Comparison of ENCODE assay signal across 10 cellular contexts in the genomic region with DNA sequence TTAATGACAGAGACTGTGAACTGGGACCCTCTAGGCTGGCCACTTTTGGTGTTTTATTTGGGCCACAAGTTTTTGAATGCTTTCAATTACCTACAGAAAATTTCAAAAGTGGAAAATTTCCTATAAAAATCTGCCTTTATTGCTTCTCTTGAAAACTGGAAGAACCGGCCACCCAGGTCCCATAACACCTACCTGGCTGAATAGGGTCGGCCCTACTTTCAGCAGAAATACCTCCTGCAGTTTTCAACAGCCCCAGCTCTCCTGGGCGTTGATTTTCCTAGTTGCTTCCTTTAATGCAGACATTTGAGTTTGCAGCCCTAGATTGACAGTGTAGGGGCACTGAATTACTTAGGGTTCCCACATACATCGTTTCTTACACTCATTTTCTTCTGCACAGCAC. TPM values are rescaled to one million over a fixed set of nuclear protein-coding genes. Genes with fewer than 3 reads are reported as not detected.
DNase-seq lines count a peak whose midpoint lies in the region; ATAC-seq and TF ChIP-seq lines count a peak whose summit lies in the region.
"Had no signal": no experiment of that assay in that cellular context is flagged by ENCODE, and none has a peak within 500 bp of the region (broad histone marks: within the 10 kb centered on the region; RNA-seq: fewer than 3 reads in every experiment).

No MANE protein-coding gene starts in this region.

- H3K27ac Mint-ChIP-seq in CD8-positive, alpha-beta memory T cell, result peak overlapping the region; percentile 86 to 98 (median 96)
- no peak overlapping the region for H3K27ac Mint-ChIP-seq in neural progenitor cell

- H3K4me1 ChIP-seq in CD8-positive, alpha-beta memory T cell (ENCODE audit: insufficient read depth, low read length), result peaks cover 14% of the 10 kb centered on the region
- H3K4me1 ChIP-seq in Karpas-422 (ENCODE audit: low read length) (peaks cover 46% of the 10 kb centered on the region), colonic mucosa (no peaks in the 10 kb centered on the region), neural progenitor cell (peaks cover 8% of the 10 kb centered on the region)

- DNase-seq in CD8-positive, alpha-beta memory T cell, result no peak
- DNase-seq in Karpas-422 (no peak), colonic mucosa (no peak), neural progenitor cell (ENCODE audit: low spot score) (no peak), activated gamma-delta T cell (lab: John Stamatoyannopoulos, UW) (no peak)
- DNase-seq in central memory CD4-positive, alpha-beta T cell, result no peak
- DNase-seq in stimulated activated CD4-positive, alpha-beta T cell treated with anti-CD3 and anti-CD28 coated beads, Interleukin-15, amount 100 ng/mL, for 24 hours, result no peak

- POLR2A ChIA-PET in CD8-positive, alpha-beta memory T cell (lab: Charles Lee), result interaction anchor here (1.0 kb wide), 1 partner anchor 231 kb away, joined by 4 read pairs; a partner anchor contains a TSS

- peak overlapping the region; percentile 77 for H3K9ac ChIP-seq in Karpas-422 (ENCODE audit: low read length)
- H3K9ac ChIP-seq in colonic mucosa (ENCODE audit: low read depth in 2 of 2, low read length in 2 of 2), result no peak overlapping the region
- H3K9ac ChIP-seq in neural progenitor cell, result no peak overlapping the region

- no peaks in the 10 kb centered on the region for H3K36me3 ChIP-seq in CD8-positive, alpha-beta memory T cell (ENCODE audit: insufficient read depth, low read length)
- peaks cover 13% of the 10 kb centered on the region; the same call in 1 of the 2 replicates for H3K36me3 ChIP-seq in Karpas-422 (ENCODE audit: insufficient read depth, low read length)
- H3K36me3 ChIP-seq in colonic mucosa, result peaks cover 7% of the 10 kb centered on the region
- H3K36me3 ChIP-seq in neural progenitor cell, result peaks cover 8% of the 10 kb centered on the region
- H3K36me3 ChIP-seq: vagina had no signal

- H3K4me3 Mint-ChIP-seq in CD8-positive, alpha-beta memory T cell, result peak overlapping the region; percentile 95 to 99 (median 98)
- peak overlapping the region; percentile 97 for H3K4me3 Mint-ChIP-seq in neural progenitor cell

- H3K79me2 ChIP-seq in Karpas-422 (ENCODE audit: low read length) (peaks cover 33% of the 10 kb centered on the region), neural progenitor cell (ENCODE audit: low read depth) (peaks cover 17% of the 10 kb centered on the region)

- no peaks in the 10 kb centered on the region for H3F3A ChIP-seq in neural progenitor cell (ENCODE audit: low read depth)

- peak overlapping the region; percentile 85 for H3K4me3 ChIP-seq in CD8-positive, alpha-beta memory T cell (ENCODE audit: low read length)
- H3K4me3 ChIP-seq in Karpas-422 (ENCODE audit: low read length) (peak overlapping the region; percentile 89), colonic mucosa (peak overlapping the region; percentile 84), neural progenitor cell (no peak overlapping the region)

- CTCF ChIA-PET in CD8-positive, alpha-beta memory T cell (lab: Charles Lee), result no interaction called here

- peak overlapping the region; percentile 81 for H3K4me2 ChIP-seq in Karpas-422 (ENCODE audit: low read depth, low read length, poor library complexity, severe bottlenecking)
- H3K4me2 ChIP-seq in neural progenitor cell, result peak overlapping the region; percentile 97

- no peaks in the 10 kb centered on the region for H3K9me3 ChIP-seq in CD8-positive, alpha-beta memory T cell (ENCODE audit: low read length)
- H3K9me3 ChIP-seq in Karpas-422 (ENCODE audit: low read length) (no peaks in the 10 kb centered on the region), colonic mucosa (no peaks in the 10 kb centered on the region), neural progenitor cell (ENCODE audit: low read depth) (no peaks in the 10 kb centered on the region)
- H3K9me3 ChIP-seq: gastroesophageal sphincter, vagina had no signal

- H3K36me3 Mint-ChIP-seq in CD8-positive, alpha-beta memory T cell, result peaks cover 0 to 28% (median 3%) of the 10 kb centered on the region in 3 donors
- H3K36me3 Mint-ChIP-seq in neural progenitor cell, result peaks cover 8% of the 10 kb centered on the region

- intact Hi-C loops in colonic mucosa (cut with DNase I), result loop anchor here (10.0 kb wide), 1 partner anchor 140 kb away; a partner anchor contains a TSS

- H3K27ac ChIP-seq in CD8-positive, alpha-beta memory T cell (ENCODE audit: low read depth, low read length), result peak overlapping the region; percentile 87
- H3K27ac ChIP-seq in Karpas-422 (ENCODE audit: low read length), result no peak overlapping the region
- H3K27ac ChIP-seq in colonic mucosa, result no peak overlapping the region
- no peak overlapping the region for H3K27ac ChIP-seq in neural progenitor cell
- H3K27ac ChIP-seq: vagina had no signal

- peaks cover 26 to 38% (median 36%) of the 10 kb centered on the region in 3 donors for H3K4me1 Mint-ChIP-seq in CD8-positive, alpha-beta memory T cell
- H3K4me1 Mint-ChIP-seq in neural progenitor cell, result peaks cover 12% of the 10 kb centered on the region

- H4K20me1 ChIP-seq in Karpas-422 (ENCODE audit: insufficient read depth, low read depth, low read length) (no peaks in the 10 kb centered on the region), neural progenitor cell (ENCODE audit: low read depth) (peaks cover 7% of the 10 kb centered on the region)

- H2AFZ ChIP-seq in Karpas-422 (ENCODE audit: low read length), result peak overlapping the region; percentile 99
- peak overlapping the region; percentile 99 for H2AFZ ChIP-seq in neural progenitor cell (replicated peaks)

- no peak for ATAC-seq in HG02884 (IDR thresholded peaks at IDR 0.05; ENCODE audit: unreplicated experiment)

- no peaks in the 10 kb centered on the region for H3K9me2 ChIP-seq in Karpas-422 (replicated peaks; ENCODE audit: insufficient read depth, low read length)

- no peaks in the 10 kb centered on the region for H3K9me3 Mint-ChIP-seq in CD8-positive, alpha-beta memory T cell
- H3K9me3 Mint-ChIP-seq in neural progenitor cell, result no peaks in the 10 kb centered on the region

- H3K27me3 Mint-ChIP-seq in CD8-positive, alpha-beta memory T cell, result peaks cover 0 to 3% of the 10 kb centered on the region in 2 donors
- H3K27me3 Mint-ChIP-seq in neural progenitor cell (ENCODE audit: insufficient read depth, low read depth), result no peaks in the 10 kb centered on the region

- no peaks in the 10 kb centered on the region for H3K27me3 ChIP-seq in CD8-positive, alpha-beta memory T cell (ENCODE audit: insufficient read depth, low read length, poor library complexity, severe bottlenecking)
- H3K27me3 ChIP-seq in Karpas-422 (ENCODE audit: low read length) (no peaks in the 10 kb centered on the region), colonic mucosa (no peaks in the 10 kb centered on the region), neural progenitor cell (peaks cover 17% of the 10 kb centered on the region)
- H3K27me3 ChIP-seq: gastroesophageal sphincter, vagina had no signal

- no peak for TF ChIP-seq CTCF in colonic mucosa (IDR thresholded peaks at IDR 0.05)
- TF ChIP-seq CTCF in neural progenitor cell (IDR thresholded peaks at IDR 0.05), result no peak

RNA-seq across cellular contexts. Expression of a gene that starts 0.7 kb away (rescaled TPM):
- 100 to 1,000 TPM; 128 to 129 TPM for total RNA-seq in CD8-positive, alpha-beta memory T cell
- polyA plus RNA-seq in CD8-positive, alpha-beta memory T cell, result 60.0 TPM
- total RNA-seq in Karpas-422 (2014; rRNA removed; shearing (Covaris generic); ENCODE audit: low replicate concordance), result 62.6 and 85.7 TPM in 2 replicates
- 10 to 100 TPM; 38.0 to 86.1 TPM for total RNA-seq in colonic mucosa
- 22.9 and 30.2 TPM in 2 replicates for total RNA-seq in neural progenitor cell (ENCODE audit: low replicate concordance)

RNA-seq across cellular contexts. Expression of a gene that starts 58.7 kb away (rescaled TPM):
- under 1 TPM; 0.02 to 0.26 TPM for total RNA-seq in CD8-positive, alpha-beta memory T cell
- not detected for polyA plus RNA-seq in CD8-positive, alpha-beta memory T cell
- 0.36 and 1.6 TPM in 2 replicates for total RNA-seq in Karpas-422 (2014; rRNA removed; shearing (Covaris generic); ENCODE audit: low replicate concordance)
- 10 to 100 TPM in 1 of 2 donors, 1 to 10 TPM in 1; 3.2 to 18.6 TPM for total RNA-seq in colonic mucosa
- 0.77 TPM in 2 replicates for total RNA-seq in neural progenitor cell (ENCODE audit: low replicate concordance)
